ENCODE assay signal across 8 cellular contexts in the genomic region with DNA sequence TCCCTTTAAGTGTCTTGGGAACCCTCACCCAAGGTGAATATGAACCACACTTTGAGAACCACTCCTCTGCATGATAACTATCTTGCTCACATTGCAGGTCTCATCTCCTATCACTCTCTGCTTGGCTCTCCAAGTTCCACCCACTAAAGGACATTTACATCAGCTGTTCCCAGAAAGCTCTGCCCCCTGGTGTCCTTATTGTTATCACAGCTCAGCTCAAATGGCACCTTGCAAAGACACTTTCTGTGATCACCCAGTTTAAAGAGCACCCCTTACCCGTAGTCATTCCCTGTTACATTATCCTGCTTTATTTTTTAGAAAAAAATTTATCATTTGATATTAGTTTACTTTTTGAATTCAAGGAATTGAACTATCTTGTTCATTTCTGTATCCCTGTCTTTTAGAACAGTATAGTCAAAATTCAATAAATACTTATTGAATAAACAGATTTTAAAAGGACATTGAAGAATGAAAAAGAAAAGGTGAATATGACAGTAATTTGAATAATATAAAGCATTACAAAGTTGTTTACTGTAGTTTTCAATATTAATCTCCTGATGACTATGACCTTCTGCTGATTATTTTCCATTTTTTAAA. TPM values are rescaled to one million over a fixed set of nuclear protein-coding genes. Genes with fewer than 3 reads are reported as not detected.
DNase-seq lines count a peak whose midpoint lies in the region; ATAC-seq and TF ChIP-seq lines count a peak whose summit lies in the region.

No MANE protein-coding gene starts in this region.

- no peaks in the 10 kb centered on the region for H3K4me1 ChIP-seq in cardiac muscle cell (ENCODE audit: low read depth)
- H3K4me1 ChIP-seq in right atrium auricular region: no peaks in the 10 kb centered on the region

- no peak overlapping the region for H3K27ac Mint-ChIP-seq in activated naive CD4-positive, alpha-beta T cell treated with anti-CD3 and anti-CD28 coated beads, Interleukin-2, amount 50 U/mL, for 72 hours

- no peak overlapping the region for H3K4me3 ChIP-seq in cardiac muscle cell
- H3K4me3 ChIP-seq in right atrium auricular region: no peak overlapping the region

- no peaks in the 10 kb centered on the region for H3K9me3 Mint-ChIP-seq in activated naive CD4-positive, alpha-beta T cell treated with anti-CD3 and anti-CD28 coated beads, Interleukin-2, amount 50 U/mL, for 72 hours

- intact Hi-C loops in Right ventricle myocardium inferior (cut with DNase I): loop anchor here (5.0 kb wide), 2 partner anchors 90 to 480 kb away; no protein-coding TSS in a partner anchor

- H3K27ac ChIP-seq in cardiac muscle cell: no peak overlapping the region
- H3K27ac ChIP-seq in right atrium auricular region: no peak overlapping the region

- no peaks in the 10 kb centered on the region for H3K36me3 ChIP-seq in cardiac muscle cell
- H3K36me3 ChIP-seq in right atrium auricular region: no peaks in the 10 kb centered on the region

- DNase-seq in cardiac muscle cell (ENCODE audit: low read depth in 1 of 2, low spot score in 1 of 2) (peak; percentile 32 to 49), Right ventricle myocardium inferior (ENCODE audit: missing footprints) (no peak), RKO (ENCODE audit: low spot score) (peak; percentile 43), right atrium auricular region (ENCODE audit: low spot score) (no peak)
- peak in 1 of 2 donors; percentile 36 for DNase-seq in activated naive CD4-positive, alpha-beta T cell treated with anti-CD3 and anti-CD28 coated beads, Interleukin-2, amount 50 U/mL, for 72 hours (ENCODE audit: low spot score in 2 of 2)
- DNase-seq in stimulated activated CD4-positive, alpha-beta T cell treated with anti-CD3 and anti-CD28 coated beads, Interleukin-1b, Interleukin-23, amount 100 ng/mL, for 48 hours: peak; percentile 43

- ATAC-seq in Right ventricle myocardium inferior: no peak
- ATAC-seq in HG02973 (IDR thresholded peaks at IDR 0.05; ENCODE audit: unreplicated experiment): peak; percentile 86
- ATAC-seq in activated naive CD4-positive, alpha-beta T cell treated with anti-CD3 and anti-CD28 coated beads, Interleukin-2, amount 50 U/mL, for 72 hours: peak; percentile 67 to 80
- ATAC-seq in HG02970 (IDR thresholded peaks at IDR 0.05; ENCODE audit: low FRiP score, unreplicated experiment): no peak

- no peaks in the 10 kb centered on the region for H3K27me3 ChIP-seq in cardiac muscle cell
- no peaks in the 10 kb centered on the region for H3K27me3 ChIP-seq in right atrium auricular region

- H3K36me3 Mint-ChIP-seq in activated naive CD4-positive, alpha-beta T cell treated with anti-CD3 and anti-CD28 coated beads, Interleukin-2, amount 50 U/mL, for 72 hours: no peaks in the 10 kb centered on the region

- no peaks in the 10 kb centered on the region for H3K9me3 ChIP-seq in cardiac muscle cell (ENCODE audit: low read depth)
- H3K9me3 ChIP-seq in right atrium auricular region: no peaks in the 10 kb centered on the region

- TF ChIP-seq CTCF in cardiac muscle cell (IDR thresholded peaks at IDR 0.05; ENCODE audit: low read depth, low read length) (peak; percentile 52), right atrium auricular region (IDR thresholded peaks at IDR 0.05) (peak; percentile 10 to 62)

RNA-seq across cellular contexts. Expression of a gene that starts 20.5 kb away (rescaled TPM):
- not detected in 2 replicates for total RNA-seq in cardiac muscle cell
- polyA plus RNA-seq in cardiac muscle cell: 0.05 and 0.07 TPM in 2 replicates
- not detected for total RNA-seq in Right ventricle myocardium inferior
- not detected for total RNA-seq in activated naive CD4-positive, alpha-beta T cell treated with anti-CD3 and anti-CD28 coated beads, Interleukin-2, amount 50 U/mL, for 72 hours
- not detected for total RNA-seq in right atrium auricular region

Comparison
In these comparisons a context has a peak if more than half of its experiments do, and no peak if none do; other contexts are left out.
1. DNase-seq: peak in cardiac muscle cell (2 of 2), RKO (single experiment) and stimulated activated CD4-positive, alpha-beta T cell treated with anti-CD3 and anti-CD28 coated beads, Interleukin-1b, Interleukin-23, amount 100 ng/mL, for 48 hours (single experiment); none in Right ventricle myocardium inferior (single experiment) and right atrium auricular region (single experiment).
2. ATAC-seq: peak in HG02973 (single experiment) and activated naive CD4-positive, alpha-beta T cell treated with anti-CD3 and anti-CD28 coated beads, Interleukin-2, amount 50 U/mL, for 72 hours (2 of 2); none in Right ventricle myocardium inferior (single experiment) and HG02970 (single experiment).